Comparison of ENCODE assay signal across 8 cellular contexts in genomic region chr9:129141066-129142041, GRCh38. TPM values are rescaled to one million over a fixed set of nuclear protein-coding genes. Genes with fewer than 3 reads are reported as not detected.
DNase-seq lines count a peak whose midpoint lies in the region; ATAC-seq and TF ChIP-seq lines count a peak whose summit lies in the region.

No MANE protein-coding gene starts in this region.

- peak overlapping the region; percentile 24 for H3K4me3 ChIP-seq in NT2/D1 (ENCODE audit: insufficient read length, low read depth)
- peak overlapping the region; percentile 47 for H3K4me3 ChIP-seq in smooth muscle cell

- H3K9ac ChIP-seq in NT2/D1 (ENCODE audit: insufficient read length, low read depth), result peak overlapping the region; percentile 99
- peak overlapping the region; percentile 96 for H3K9ac ChIP-seq in smooth muscle cell (ENCODE audit: low read depth)

- peaks cover 21% of the 10 kb centered on the region for H3K36me3 Mint-ChIP-seq in MCF 10A (ENCODE audit: insufficient read depth, unreplicated experiment)

- H3K9me3 Mint-ChIP-seq in MCF 10A (ENCODE audit: unreplicated experiment), result no peaks in the 10 kb centered on the region

- H3K4me1 ChIP-seq in NT2/D1 (ENCODE audit: insufficient read depth, insufficient read length) (peaks cover 41% of the 10 kb centered on the region), smooth muscle cell (ENCODE audit: low read depth) (peaks cover 59% of the 10 kb centered on the region)

- peak; percentile 49 for ATAC-seq in GM18907 (IDR thresholded peaks at IDR 0.05; ENCODE audit: unreplicated experiment)
- ATAC-seq in GM21528 (IDR thresholded peaks at IDR 0.05; ENCODE audit: low FRiP score, unreplicated experiment), result no peak

- CTCF ChIA-PET in MCF 10A (lab: Yijun Ruan, JAX), result interaction anchor here (0.5 to 9.2 kb wide), 19 partner anchors 8 to 1079 kb away, joined by 3 to 103 read pairs (median 12); partner anchors contain the start of gene NTMT1

- H3K27ac ChIP-seq in smooth muscle cell (ENCODE audit: low read depth), result peak overlapping the region; percentile 100

- no peak for TF ChIP-seq CTCF in MCF 10A (IDR thresholded peaks at IDR 0.05; ENCODE audit: unreplicated experiment)
- no peak for TF ChIP-seq CTCF in smooth muscle cell (IDR thresholded peaks at IDR 0.05; ENCODE audit: borderline replicate concordance, insufficient read depth, poor library complexity, severe bottlenecking)

- H3K4me3 Mint-ChIP-seq in MCF 10A (ENCODE audit: unreplicated experiment), result peak overlapping the region; percentile 74

- peaks cover 59% of the 10 kb centered on the region for H3K36me3 ChIP-seq in NT2/D1 (ENCODE audit: insufficient read depth, insufficient read length, low read length)
- no peaks in the 10 kb centered on the region for H3K36me3 ChIP-seq in smooth muscle cell (ENCODE audit: low read depth)

- H3K27ac Mint-ChIP-seq in MCF 10A (ENCODE audit: low read depth, unreplicated experiment), result peak overlapping the region; percentile 97

- WGBS in smooth muscle cell (ENCODE audit: low lambda C conversion rate), result 15% methylated on average over 13 of the region's 13 CpGs

- no peaks in the 10 kb centered on the region for H4K20me1 ChIP-seq in smooth muscle cell (ENCODE audit: low read depth)

- no TSS peak for BruUV-seq in MCF 10A (replicated peaks; lab: Mats Ljungman, UMichigan)

- no peaks in the 10 kb centered on the region for H3K27me3 ChIP-seq in NT2/D1 (ENCODE audit: insufficient read depth, insufficient read length)
- no peaks in the 10 kb centered on the region for H3K27me3 ChIP-seq in smooth muscle cell (ENCODE audit: low read depth)

- no peaks in the 10 kb centered on the region for H3K27me3 Mint-ChIP-seq in MCF 10A (ENCODE audit: insufficient read depth, unreplicated experiment)

- peak overlapping the region; percentile 85 for H3K4me2 ChIP-seq in smooth muscle cell

- POLR2A ChIA-PET in MCF 10A (lab: Yijun Ruan, JAX), result interaction anchor here (0.6 to 5.7 kb wide), 16 partner anchors 15 to 693 kb away, joined by 4 to 154 read pairs (median 9); partner anchors contain the start of genes IER5L and NTMT1

- H3K79me2 ChIP-seq in smooth muscle cell (ENCODE audit: low read depth), result peaks cover 17% of the 10 kb centered on the region

- intact Hi-C loops in MCF 10A (cut with micrococcal nuclease), result no loop called here

- H3K9me3 ChIP-seq in NT2/D1 (ENCODE audit: insufficient read depth, low read length), result no peaks in the 10 kb centered on the region
- no peaks in the 10 kb centered on the region for H3K9me3 ChIP-seq in smooth muscle cell (replicated peaks; ENCODE audit: low read depth)

- no peak overlapping the region for H2AFZ ChIP-seq in smooth muscle cell (ENCODE audit: low read depth)

- H3F3A ChIP-seq in smooth muscle cell (ENCODE audit: low read depth), result peaks cover 20% of the 10 kb centered on the region

- peaks cover 30% of the 10 kb centered on the region for H3K4me1 Mint-ChIP-seq in MCF 10A (ENCODE audit: insufficient read depth, unreplicated experiment)

- DNase-seq in AG08396 (ENCODE audit: low spot score) (peak; percentile 75), NT2/D1 (ENCODE audit: low read depth, low spot score) (no peak), MCF 10A (ENCODE audit: unreplicated experiment) (peak; percentile 60), inferior parietal cortex (ENCODE audit: extremely low spot score) (peak; percentile 29), smooth muscle cell (lab: John Stamatoyannopoulos, UW; ENCODE audit: unreplicated experiment) (peak; percentile 23), DMS153 (lab: John Stamatoyannopoulos, UW) (no peak)

RNA-seq across cellular contexts. Expression of gene PTPA, which starts 30.1 kb away (rescaled TPM):
- total RNA-seq in MCF 10A (2022) (90.8 and 91.8 TPM in 2 replicates), smooth muscle cell (78.2 and 119 TPM in 2 replicates)
- polyA plus RNA-seq in smooth muscle cell, result 88.7 and 94.9 TPM in 2 replicates

RNA-seq across cellular contexts. Expression of gene CRAT, which starts 30.8 kb away (rescaled TPM):
- 14.5 and 17.0 TPM in 2 replicates for total RNA-seq in MCF 10A (2022)
- 20.0 and 24.3 TPM in 2 replicates for total RNA-seq in smooth muscle cell
- polyA plus RNA-seq in smooth muscle cell, result 38.4 and 52.3 TPM in 2 replicates

RNA-seq across cellular contexts. Expression of gene IER5L, which starts 36.7 kb away (rescaled TPM):
- total RNA-seq in MCF 10A (2022), result 11.9 and 13.4 TPM in 2 replicates
- 23.0 and 28.3 TPM in 2 replicates for total RNA-seq in smooth muscle cell
- polyA plus RNA-seq in smooth muscle cell, result 31.7 and 38.6 TPM in 2 replicates

Comparison
In these comparisons a context has a peak if more than half of its experiments do, and no peak if none do; other contexts are left out.
1. DNase-seq: peak in AG08396 (single experiment), MCF 10A (single experiment), inferior parietal cortex (single experiment) and smooth muscle cell (single experiment); none in NT2/D1 (single experiment) and DMS153 (single experiment).